Comparison of ENCODE assay signal across 2 cellular contexts in the genomic region with DNA sequence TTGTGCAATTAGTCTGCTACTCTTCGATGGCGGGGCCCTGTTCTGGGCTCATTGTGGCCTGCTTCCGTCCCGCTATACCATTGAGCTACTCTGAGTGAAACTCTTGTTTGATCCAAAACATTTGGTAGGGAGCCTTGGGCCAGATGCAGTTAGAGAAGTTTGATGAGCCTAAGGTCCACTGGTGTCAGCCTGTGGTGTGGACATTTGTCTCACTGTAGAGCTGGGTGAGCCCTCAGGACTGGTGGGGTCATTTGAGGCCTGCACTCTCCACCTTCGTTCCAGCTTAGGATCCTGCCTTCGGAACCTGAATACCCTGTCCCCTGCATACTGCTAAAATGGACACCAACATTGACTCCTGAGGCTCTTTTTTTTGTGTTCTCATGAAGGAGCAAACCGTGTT.
TF ChIP-seq lines count a peak whose summit lies in the region.

No MANE protein-coding gene starts in this region.

TF ChIP-seq in GM23338, 12 proteins besides CTCF, POLR2A, EP300 and RAD21 (continues in another document):
- TF ChIP-seq STAT1 (IDR thresholded peaks at IDR 0.05; ENCODE audit: unreplicated experiment): no peak
- TF ChIP-seq JUNB (IDR thresholded peaks at IDR 0.05; ENCODE audit: unreplicated experiment): no peak
- TF ChIP-seq, protein P1, sequence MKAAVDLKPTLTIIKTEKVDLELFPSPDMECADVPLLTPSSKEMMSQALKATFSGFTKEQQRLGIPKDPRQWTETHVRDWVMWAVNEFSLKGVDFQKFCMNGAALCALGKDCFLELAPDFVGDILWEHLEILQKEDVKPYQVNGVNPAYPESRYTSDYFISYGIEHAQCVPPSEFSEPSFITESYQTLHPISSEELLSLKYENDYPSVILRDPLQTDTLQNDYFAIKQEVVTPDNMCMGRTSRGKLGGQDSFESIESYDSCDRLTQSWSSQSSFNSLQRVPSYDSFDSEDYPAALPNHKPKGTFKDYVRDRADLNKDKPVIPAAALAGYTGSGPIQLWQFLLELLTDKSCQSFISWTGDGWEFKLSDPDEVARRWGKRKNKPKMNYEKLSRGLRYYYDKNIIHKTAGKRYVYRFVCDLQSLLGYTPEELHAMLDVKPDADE (IDR thresholded peaks at IDR 0.05): no peak
- no peak for TF ChIP-seq ZNF331 (CRISPR knock-in tag; IDR thresholded peaks at IDR 0.05; ENCODE audit: low read depth)
- no peak for TF ChIP-seq EZH2phosphoT487 (IDR thresholded peaks at IDR 0.05; ENCODE audit: unreplicated experiment)
- no peak for TF ChIP-seq ZNF114 (CRISPR knock-in tag; IDR thresholded peaks at IDR 0.05)
- no peak for TF ChIP-seq NANOG (IDR thresholded peaks at IDR 0.05; ENCODE audit: borderline replicate concordance)
- no peak for TF ChIP-seq CREB1 (CRISPR knock-in tag; IDR thresholded peaks at IDR 0.05; ENCODE audit: low read depth)
- TF ChIP-seq, protein P2, sequence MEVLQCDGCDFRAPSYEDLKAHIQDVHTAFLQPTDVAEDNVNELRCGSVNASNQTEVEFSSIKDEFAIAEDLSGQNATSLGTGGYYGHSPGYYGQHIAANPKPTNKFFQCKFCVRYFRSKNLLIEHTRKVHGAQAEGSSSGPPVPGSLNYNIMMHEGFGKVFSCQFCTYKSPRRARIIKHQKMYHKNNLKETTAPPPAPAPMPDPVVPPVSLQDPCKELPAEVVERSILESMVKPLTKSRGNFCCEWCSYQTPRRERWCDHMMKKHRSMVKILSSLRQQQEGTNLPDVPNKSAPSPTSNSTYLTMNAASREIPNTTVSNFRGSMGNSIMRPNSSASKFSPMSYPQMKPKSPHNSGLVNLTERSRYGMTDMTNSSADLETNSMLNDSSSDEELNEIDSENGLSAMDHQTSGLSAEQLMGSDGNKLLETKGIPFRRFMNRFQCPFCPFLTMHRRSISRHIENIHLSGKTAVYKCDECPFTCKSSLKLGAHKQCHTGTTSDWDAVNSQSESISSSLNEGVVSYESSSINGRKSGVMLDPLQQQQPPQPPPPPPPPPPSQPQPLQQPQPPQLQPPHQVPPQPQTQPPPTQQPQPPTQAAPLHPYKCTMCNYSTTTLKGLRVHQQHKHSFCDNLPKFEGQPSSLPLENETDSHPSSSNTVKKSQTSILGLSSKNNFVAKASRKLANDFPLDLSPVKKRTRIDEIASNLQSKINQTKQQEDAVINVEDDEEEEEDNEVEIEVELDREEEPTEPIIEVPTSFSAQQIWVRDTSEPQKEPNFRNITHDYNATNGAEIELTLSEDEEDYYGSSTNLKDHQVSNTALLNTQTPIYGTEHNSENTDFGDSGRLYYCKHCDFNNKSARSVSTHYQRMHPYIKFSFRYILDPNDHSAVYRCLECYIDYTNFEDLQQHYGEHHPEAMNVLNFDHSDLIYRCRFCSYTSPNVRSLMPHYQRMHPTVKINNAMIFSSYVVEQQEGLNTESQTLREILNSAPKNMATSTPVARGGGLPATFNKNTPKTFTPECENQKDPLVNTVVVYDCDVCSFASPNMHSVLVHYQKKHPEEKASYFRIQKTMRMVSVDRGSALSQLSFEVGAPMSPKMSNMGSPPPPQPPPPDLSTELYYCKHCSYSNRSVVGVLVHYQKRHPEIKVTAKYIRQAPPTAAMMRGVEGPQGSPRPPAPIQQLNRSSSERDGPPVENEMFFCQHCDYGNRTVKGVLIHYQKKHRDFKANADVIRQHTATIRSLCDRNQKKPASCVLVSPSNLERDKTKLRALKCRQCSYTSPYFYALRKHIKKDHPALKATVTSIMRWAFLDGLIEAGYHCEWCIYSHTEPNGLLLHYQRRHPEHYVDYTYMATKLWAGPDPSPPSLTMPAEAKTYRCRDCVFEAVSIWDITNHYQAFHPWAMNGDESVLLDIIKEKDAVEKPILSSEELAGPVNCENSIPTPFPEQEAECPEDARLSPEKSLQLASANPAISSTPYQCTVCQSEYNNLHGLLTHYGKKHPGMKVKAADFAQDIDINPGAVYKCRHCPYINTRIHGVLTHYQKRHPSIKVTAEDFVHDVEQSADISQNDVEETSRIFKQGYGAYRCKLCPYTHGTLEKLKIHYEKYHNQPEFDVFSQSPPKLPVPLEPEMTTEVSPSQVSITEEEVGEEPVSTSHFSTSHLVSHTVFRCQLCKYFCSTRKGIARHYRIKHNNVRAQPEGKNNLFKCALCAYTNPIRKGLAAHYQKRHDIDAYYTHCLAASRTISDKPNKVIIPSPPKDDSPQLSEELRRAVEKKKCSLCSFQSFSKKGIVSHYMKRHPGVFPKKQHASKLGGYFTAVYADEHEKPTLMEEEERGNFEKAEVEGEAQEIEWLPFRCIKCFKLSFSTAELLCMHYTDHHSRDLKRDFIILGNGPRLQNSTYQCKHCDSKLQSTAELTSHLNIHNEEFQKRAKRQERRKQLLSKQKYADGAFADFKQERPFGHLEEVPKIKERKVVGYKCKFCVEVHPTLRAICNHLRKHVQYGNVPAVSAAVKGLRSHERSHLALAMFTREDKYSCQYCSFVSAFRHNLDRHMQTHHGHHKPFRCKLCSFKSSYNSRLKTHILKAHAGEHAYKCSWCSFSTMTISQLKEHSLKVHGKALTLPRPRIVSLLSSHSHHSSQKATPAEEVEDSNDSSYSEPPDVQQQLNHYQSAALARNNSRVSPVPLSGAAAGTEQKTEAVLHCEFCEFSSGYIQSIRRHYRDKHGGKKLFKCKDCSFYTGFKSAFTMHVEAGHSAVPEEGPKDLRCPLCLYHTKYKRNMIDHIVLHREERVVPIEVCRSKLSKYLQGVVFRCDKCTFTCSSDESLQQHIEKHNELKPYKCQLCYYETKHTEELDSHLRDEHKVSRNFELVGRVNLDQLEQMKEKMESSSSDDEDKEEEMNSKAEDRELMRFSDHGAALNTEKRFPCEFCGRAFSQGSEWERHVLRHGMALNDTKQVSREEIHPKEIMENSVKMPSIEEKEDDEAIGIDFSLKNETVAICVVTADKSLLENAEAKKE (CRISPR knock-in tag; IDR thresholded peaks at IDR 0.05): no peak
- no peak for TF ChIP-seq EZH2 (IDR thresholded peaks at IDR 0.05; ENCODE audit: low read depth, unreplicated experiment)

TF ChIP-seq in K562, 482 proteins besides CTCF, POLR2A, EP300 and RAD21:
- TF ChIP-seq, protein P3, sequence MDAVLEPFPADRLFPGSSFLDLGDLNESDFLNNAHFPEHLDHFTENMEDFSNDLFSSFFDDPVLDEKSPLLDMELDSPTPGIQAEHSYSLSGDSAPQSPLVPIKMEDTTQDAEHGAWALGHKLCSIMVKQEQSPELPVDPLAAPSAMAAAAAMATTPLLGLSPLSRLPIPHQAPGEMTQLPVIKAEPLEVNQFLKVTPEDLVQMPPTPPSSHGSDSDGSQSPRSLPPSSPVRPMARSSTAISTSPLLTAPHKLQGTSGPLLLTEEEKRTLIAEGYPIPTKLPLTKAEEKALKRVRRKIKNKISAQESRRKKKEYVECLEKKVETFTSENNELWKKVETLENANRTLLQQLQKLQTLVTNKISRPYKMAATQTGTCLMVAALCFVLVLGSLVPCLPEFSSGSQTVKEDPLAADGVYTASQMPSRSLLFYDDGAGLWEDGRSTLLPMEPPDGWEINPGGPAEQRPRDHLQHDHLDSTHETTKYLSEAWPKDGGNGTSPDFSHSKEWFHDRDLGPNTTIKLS (IDR thresholded peaks at IDR 0.05; ENCODE audit: borderline replicate concordance, low read depth): no peak
- TF ChIP-seq JUND (IDR thresholded peaks at IDR 0.05; ENCODE audit: borderline replicate concordance, low read depth, low read length): no peak
- no peak for TF ChIP-seq JUND (tag; IDR thresholded peaks at IDR 0.05; ENCODE audit: borderline replicate concordance, low read depth, low read length)
- no peak for TF ChIP-seq CEBPB (tag; IDR thresholded peaks at IDR 0.05)
- no peak for TF ChIP-seq FIP1L1 (IDR thresholded peaks at IDR 0.05; ENCODE audit: low read depth, low read length, poor library complexity, severe bottlenecking)
- TF ChIP-seq DIDO1 (tag; IDR thresholded peaks at IDR 0.05; ENCODE audit: low read depth): no peak
- TF ChIP-seq WHSC1 (IDR thresholded peaks at IDR 0.05; ENCODE audit: low read length): no peak
- no peak for TF ChIP-seq KDM1A (IDR thresholded peaks at IDR 0.05)
- TF ChIP-seq ZNF134 (CRISPR knock-in tag; conservative IDR thresholded peaks at IDR 0.05): no peak
